Comparison of ENCODE assay signal across 21 cellular contexts in the genomic region with DNA sequence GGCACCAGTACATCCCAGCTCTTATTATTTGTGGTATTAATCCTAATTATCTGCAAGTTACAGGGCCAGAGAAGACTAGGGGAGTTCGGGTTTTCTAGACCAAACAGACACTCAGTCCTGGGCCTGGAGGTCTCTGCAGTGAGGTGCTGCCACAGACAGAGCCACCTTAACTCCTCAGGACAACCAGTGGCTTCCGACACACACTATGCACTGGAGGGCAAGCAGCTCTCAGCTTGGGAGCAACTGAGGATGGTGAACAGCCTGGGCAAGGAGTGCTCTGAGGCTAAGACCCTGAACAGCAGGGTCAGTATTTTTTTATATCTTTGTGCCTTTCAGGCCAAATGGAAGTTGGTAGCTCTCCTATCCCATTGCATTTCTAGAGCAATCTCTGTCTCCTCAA. TPM values are rescaled to one million over a fixed set of nuclear protein-coding genes. Genes with fewer than 3 reads are reported as not detected.
DNase-seq lines count a peak whose midpoint lies in the region; ATAC-seq and TF ChIP-seq lines count a peak whose summit lies in the region.
"Had no signal": no experiment of that assay in that cellular context is flagged by ENCODE, and none has a peak within 500 bp of the region (broad histone marks: within the 10 kb centered on the region; RNA-seq: fewer than 3 reads in every experiment).

No MANE protein-coding gene starts in this region.

- H3K27ac Mint-ChIP-seq in activated CD4-positive, alpha-beta T cell treated with anti-CD3 and anti-CD28 coated beads, Interleukin-2, amount 10 ng/mL, durations not matched to agents 7 days and 5 days = peak overlapping the region; percentile 7
- no peak overlapping the region for H3K27ac Mint-ChIP-seq in activated CD4-positive, alpha-beta T cell treated with anti-CD3 and anti-CD28 coated beads for 36 hours
- H3K27ac Mint-ChIP-seq: B cell had no signal

- no peak overlapping the region for H3K18ac ChIP-seq in neuronal stem cell (ENCODE audit: low read length)

- peaks cover 31% of the 10 kb centered on the region for H3K36me3 Mint-ChIP-seq in activated CD4-positive, alpha-beta T cell treated with anti-CD3 and anti-CD28 coated beads, Interleukin-2, amount 10 ng/mL, durations not matched to agents 7 days and 5 days (ENCODE audit: low read depth)
- H3K36me3 Mint-ChIP-seq in activated CD4-positive, alpha-beta T cell treated with anti-CD3 and anti-CD28 coated beads for 36 hours (ENCODE audit: low read depth) = peaks cover 4% of the 10 kb centered on the region

- TF ChIP-seq EP300 in transverse colon (IDR thresholded peaks at IDR 0.05; ENCODE audit: low read depth) = no peak

- ATAC-seq in activated CD4-positive, alpha-beta T cell treated with anti-CD3 and anti-CD28 coated beads for 36 hours = no peak

- in situ Hi-C loops in transverse colon (cut with MboI; ENCODE audit: low pct_ligation_motif_present in 1 of 4, low pct_unique_long_range_greater_than_20kb in 1 of 4, low sequenced_read_pairs in 3 of 4) = loop anchor here (5.0 to 10.0 kb wide), 4 partner anchors 51 to 369 kb away; no protein-coding TSS in a partner anchor

- H3K4me1 ChIP-seq in rectal smooth muscle tissue (ENCODE audit: control insufficient read depth, insufficient read depth, low read length) (peaks cover 10% of the 10 kb centered on the region), transverse colon (peaks cover 7 to 25% (median 11%) of the 10 kb centered on the region in 4 donors), neuronal stem cell (ENCODE audit: control insufficient read depth in 2 of 2, insufficient read depth in 1 of 2, low read depth in 1 of 2, low read length in 2 of 2) (peaks cover 0 to 2% of the 10 kb centered on the region in 2 donors)

- peaks cover 10% of the 10 kb centered on the region for H3K36me3 ChIP-seq in rectal smooth muscle tissue (ENCODE audit: control insufficient read depth, insufficient read depth, low read length)
- H3K36me3 ChIP-seq in transverse colon = peaks cover 0 to 11% (median 3%) of the 10 kb centered on the region in 4 donors
- H3K36me3 ChIP-seq in neuronal stem cell (replicated peaks in 1 of 2; ENCODE audit: control insufficient read depth in 2 of 2, insufficient read depth in 2 of 2, low read length in 2 of 2) = peaks cover 0 to 7% of the 10 kb centered on the region in 2 donors

- H3K9ac ChIP-seq in rectal smooth muscle tissue (ENCODE audit: low read length) (no peak overlapping the region), neuronal stem cell (ENCODE audit: low read depth, low read length, poor library complexity) (no peak overlapping the region)

- CTCF ChIA-PET in activated CD4-positive, alpha-beta T cell treated with anti-CD3 and anti-CD28 coated beads, Interleukin-2, amount 10 ng/mL, durations not matched to agents 7 days and 5 days (lab: Charles Lee) = interaction anchor here (0.6 to 3.4 kb wide), 20 partner anchors 10 to 359 kb away, joined by 3 to 57 read pairs (median 5); a partner anchor contains a TSS
- CTCF ChIA-PET in activated CD4-positive, alpha-beta T cell treated with anti-CD3 and anti-CD28 coated beads for 36 hours (lab: Charles Lee) = interaction anchor here (0.7 to 10.0 kb wide), 61 partner anchors 9 to 1844 kb away, joined by 3 to 217 read pairs (median 7); a partner anchor contains a TSS

- no peak for DNase-seq in activated CD4-positive, alpha-beta T cell treated with anti-CD3 and anti-CD28 coated beads, Interleukin-2, amount 10 ng/mL, durations not matched to agents 7 days and 5 days
- no peak for DNase-seq in activated CD4-positive, alpha-beta T cell treated with anti-CD3 and anti-CD28 coated beads for 36 hours
- DNase-seq in astrocyte of the hippocampus (ENCODE audit: low read depth, low spot score) (peak; percentile 32), transverse colon (no peak), neuronal stem cell (ENCODE audit: low spot score) (no peak), GOT3 (lab: John Stamatoyannopoulos, UW) (no peak), NCI-H69 (lab: John Stamatoyannopoulos, UW) (no peak)
- DNase-seq: DMS153, DND-41, HCEC 1CT, KG1, MM.1S, NCI-H2029, NCI-H446, NCI-H524 treated with DMSO at 0.1 percent for 48 hours, SHP77 had no signal

- H3K9me3 Mint-ChIP-seq in activated CD4-positive, alpha-beta T cell treated with anti-CD3 and anti-CD28 coated beads, Interleukin-2, amount 10 ng/mL, durations not matched to agents 7 days and 5 days = no peaks in the 10 kb centered on the region
- H3K9me3 Mint-ChIP-seq in activated CD4-positive, alpha-beta T cell treated with anti-CD3 and anti-CD28 coated beads for 36 hours (ENCODE audit: low read depth) = no peaks in the 10 kb centered on the region
- H3K9me3 Mint-ChIP-seq: CD14-positive monocyte had no signal

- no peak overlapping the region for H3K4me3 Mint-ChIP-seq in activated CD4-positive, alpha-beta T cell treated with anti-CD3 and anti-CD28 coated beads, Interleukin-2, amount 10 ng/mL, durations not matched to agents 7 days and 5 days
- H3K4me3 Mint-ChIP-seq in activated CD4-positive, alpha-beta T cell treated with anti-CD3 and anti-CD28 coated beads for 36 hours = no peak overlapping the region
- H3K4me3 Mint-ChIP-seq: B cell, CD14-positive monocyte had no signal

- intact Hi-C loops in activated CD4-positive, alpha-beta T cell treated with anti-CD3 and anti-CD28 coated beads for 36 hours (cut with DNase I, micrococcal nuclease) = loop anchor here in 1 of 2 experiments (5.0 to 10.0 kb wide), 2 partner anchors 246 to 369 kb away; no protein-coding TSS in a partner anchor
- intact Hi-C loops in transverse colon (cut with DNase I; ENCODE audit: low total_unique reads) = loop anchor here (1.0 kb wide), 1 partner anchor 98 kb away; no protein-coding TSS in a partner anchor

- TF ChIP-seq CTCF in transverse colon (IDR thresholded peaks at IDR 0.05) = no peak

- H2BK12ac ChIP-seq in neuronal stem cell (ENCODE audit: low read length) = no peak overlapping the region

- H3K14ac ChIP-seq in neuronal stem cell (ENCODE audit: low read length) = no peak overlapping the region

- no peak overlapping the region for H3K23ac ChIP-seq in neuronal stem cell (ENCODE audit: low read depth, low read length, poor library complexity)

- H3K4me2 ChIP-seq in neuronal stem cell (ENCODE audit: insufficient read depth, low read length, poor library complexity, severe bottlenecking) = no peak overlapping the region

- H3K79me1 ChIP-seq in neuronal stem cell (ENCODE audit: low read depth, low read length) = no peaks in the 10 kb centered on the region

- POLR2A ChIA-PET in activated CD4-positive, alpha-beta T cell treated with anti-CD3 and anti-CD28 coated beads, Interleukin-2, amount 10 ng/mL, durations not matched to agents 7 days and 5 days (lab: Charles Lee) = no interaction called here
- POLR2A ChIA-PET in activated CD4-positive, alpha-beta T cell treated with anti-CD3 and anti-CD28 coated beads for 36 hours (lab: Charles Lee) = no interaction called here

- no peak overlapping the region for H4K91ac ChIP-seq in neuronal stem cell (ENCODE audit: low read depth, low read length, poor library complexity)

- no peak overlapping the region for H3K4me3 ChIP-seq in rectal smooth muscle tissue (ENCODE audit: low read length)
- no peak overlapping the region for H3K4me3 ChIP-seq in transverse colon
- no peak overlapping the region for H3K4me3 ChIP-seq in neuronal stem cell (ENCODE audit: low read length in 2 of 2)

- H2BK15ac ChIP-seq in neuronal stem cell (ENCODE audit: low read length) = no peak overlapping the region

- 61% methylated on average over 2 of the region's 2 CpGs; no CpG with 5 or more reads in 1 of the 2 donors for WGBS in transverse colon (ENCODE audit: low coverage in 1 of 2), 2 donors
- no CpG with 5 or more reads among the region's 2 CpGs for WGBS in neuronal stem cell (ENCODE audit: extremely low coverage in 2 of 2, insufficient read length in 2 of 2, insufficient replicate concordance in 1 of 2), 2 donors

- peaks cover 25% of the 10 kb centered on the region for H3K4me1 Mint-ChIP-seq in activated CD4-positive, alpha-beta T cell treated with anti-CD3 and anti-CD28 coated beads, Interleukin-2, amount 10 ng/mL, durations not matched to agents 7 days and 5 days
- H3K4me1 Mint-ChIP-seq in activated CD4-positive, alpha-beta T cell treated with anti-CD3 and anti-CD28 coated beads for 36 hours = peaks cover 18% of the 10 kb centered on the region

- TF ChIP-seq POLR2A in transverse colon (IDR thresholded peaks at IDR 0.05) = no peak

- H3K27me3 Mint-ChIP-seq in activated CD4-positive, alpha-beta T cell treated with anti-CD3 and anti-CD28 coated beads, Interleukin-2, amount 10 ng/mL, durations not matched to agents 7 days and 5 days = no peaks in the 10 kb centered on the region
- no peaks in the 10 kb centered on the region for H3K27me3 Mint-ChIP-seq in activated CD4-positive, alpha-beta T cell treated with anti-CD3 and anti-CD28 coated beads for 36 hours
- H3K27me3 Mint-ChIP-seq: B cell had no signal

- no peak overlapping the region for H2AK5ac ChIP-seq in neuronal stem cell (ENCODE audit: low read depth, low read length)

- no peak overlapping the region for H3K4ac ChIP-seq in neuronal stem cell (ENCODE audit: low read length)

- H4K8ac ChIP-seq in neuronal stem cell (ENCODE audit: low read depth, low read length) = no peak overlapping the region

- H3K27me3 ChIP-seq in rectal smooth muscle tissue (ENCODE audit: control insufficient read depth, insufficient read depth, low read length) = no peaks in the 10 kb centered on the region
- no peaks in the 10 kb centered on the region for H3K27me3 ChIP-seq in transverse colon
- H3K27me3 ChIP-seq in neuronal stem cell (ENCODE audit: control insufficient read depth in 3 of 3, insufficient read depth in 3 of 3, low read depth in 1 of 3, low read length in 3 of 3) = no peaks in the 10 kb centered on the region

- H2BK120ac ChIP-seq in neuronal stem cell (ENCODE audit: low read depth, low read length) = no peak overlapping the region

- no peaks in the 10 kb centered on the region for H3K9me3 ChIP-seq in transverse colon
- H3K9me3 ChIP-seq in neuronal stem cell (replicated peaks in 1 of 2; ENCODE audit: control insufficient read depth in 2 of 2, insufficient read depth in 1 of 2, low read depth in 1 of 2, low read length in 2 of 2) = no peaks in the 10 kb centered on the region

- H2AFZ ChIP-seq in neuronal stem cell (ENCODE audit: low read length) = no peak overlapping the region

- H2BK5ac ChIP-seq in neuronal stem cell (ENCODE audit: low read length) = no peak overlapping the region

- H3K27ac ChIP-seq in rectal smooth muscle tissue (ENCODE audit: low read depth, low read length) (peak overlapping the region; percentile 0), transverse colon (peak overlapping the region; percentile 20 to 74 (median 66)), neuronal stem cell (replicated peaks; ENCODE audit: low read length) (no peak overlapping the region)
- H3K27ac ChIP-seq: 22Rv1, RWPE1 had no signal

RNA-seq across cellular contexts. Expression of a gene that starts 19.0 kb away (rescaled TPM):
- 10 to 100 TPM; 10.7 to 10.8 TPM for total RNA-seq in activated CD4-positive, alpha-beta T cell treated with anti-CD3 and anti-CD28 coated beads, Interleukin-2, amount 10 ng/mL, durations not matched to agents 7 days and 5 days
- total RNA-seq in activated CD4-positive, alpha-beta T cell treated with anti-CD3 and anti-CD28 coated beads for 36 hours = 10 to 100 TPM in 1 of 2 experiments, 1 to 10 TPM in 1; 8.5 to 10.2 TPM
- 1,000 to 10,000 TPM in 1 of 4 donors, 100 to 1,000 TPM in 3; 403 to 1,827 (median 457) TPM for total RNA-seq in transverse colon
- 115 TPM for polyA plus RNA-seq in neuronal stem cell (2013, experiment 1 of 2)
- 108 TPM for polyA plus RNA-seq in neuronal stem cell (2013, experiment 2 of 2)

RNA-seq across cellular contexts. Expression of a gene that starts 53.5 kb away (rescaled TPM):
- 10 to 100 TPM; 39.7 to 45.4 TPM for total RNA-seq in activated CD4-positive, alpha-beta T cell treated with anti-CD3 and anti-CD28 coated beads, Interleukin-2, amount 10 ng/mL, durations not matched to agents 7 days and 5 days
- 10 to 100 TPM; 36.6 to 40.2 TPM for total RNA-seq in activated CD4-positive, alpha-beta T cell treated with anti-CD3 and anti-CD28 coated beads for 36 hours
- 100 to 1,000 TPM in 3 of 4 donors, 10 to 100 TPM in 1; 74.8 to 176 (median 134) TPM for total RNA-seq in transverse colon
- polyA plus RNA-seq in neuronal stem cell (2013, experiment 1 of 2) = 0.82 TPM
- polyA plus RNA-seq in neuronal stem cell (2013, experiment 2 of 2) = 0.61 TPM

RNA-seq across cellular contexts. Expression of a gene that starts 57.0 kb away (rescaled TPM):
- 10 to 100 TPM; 62.3 to 65.1 TPM for total RNA-seq in activated CD4-positive, alpha-beta T cell treated with anti-CD3 and anti-CD28 coated beads, Interleukin-2, amount 10 ng/mL, durations not matched to agents 7 days and 5 days
- total RNA-seq in activated CD4-positive, alpha-beta T cell treated with anti-CD3 and anti-CD28 coated beads for 36 hours = 10 to 100 TPM; 34.1 to 34.9 TPM
- total RNA-seq in transverse colon = 10 to 100 TPM in 3 of 4 donors, 1 to 10 TPM in 1; 9.0 to 58.5 (median 53.6) TPM
- 6.8 TPM for polyA plus RNA-seq in neuronal stem cell (2013, experiment 1 of 2)
- polyA plus RNA-seq in neuronal stem cell (2013, experiment 2 of 2) = 7.4 TPM

Comparison
In these comparisons a context has a peak if more than half of its experiments do, and no peak if none do; other contexts are left out.
1. RNA of a gene that starts 19.0 kb away (total RNA-seq): 403 to 1,827 TPM in transverse colon; 10.7 to 10.8 TPM in activated CD4-positive, alpha-beta T cell treated with anti-CD3 and anti-CD28 coated beads, Interleukin-2, amount 10 ng/mL, durations not matched to agents 7 days and 5 days and 8.5 to 10.2 TPM in activated CD4-positive, alpha-beta T cell treated with anti-CD3 and anti-CD28 coated beads for 36 hours; every median in the first group is over 10 times any median in the second.